9 cellular contexts compared by ENCODE assay signal in genomic region chr5:141680751-141681201, GRCh38. TPM values are rescaled to one million over a fixed set of nuclear protein-coding genes. Genes with fewer than 3 reads are reported as not detected.
DNase-seq lines count a peak whose midpoint lies in the region; ATAC-seq and TF ChIP-seq lines count a peak whose summit lies in the region.
"Had no signal": no experiment of that assay in that cellular context is flagged by ENCODE, and none has a peak within 500 bp of the region (broad histone marks: within the 10 kb centered on the region; RNA-seq: fewer than 3 reads in every experiment).

No MANE protein-coding gene starts in this region.

- peak overlapping the region; percentile 45 for H3K4me3 ChIP-seq in epithelial cell of esophagus (ENCODE audit: low read length)
- H3K4me3 ChIP-seq in naive thymus-derived CD4-positive, alpha-beta T cell (ENCODE audit: low read length): no peak overlapping the region

- H3K4me1 Mint-ChIP-seq in CD4-positive, alpha-beta T cell (ENCODE audit: low read depth): peaks cover 29% of the 10 kb centered on the region
- peaks cover 15 to 36% (median 27%) of the 10 kb centered on the region in 7 donors for H3K4me1 Mint-ChIP-seq in naive thymus-derived CD4-positive, alpha-beta T cell

- POLR2A ChIA-PET in CD4-positive, alpha-beta T cell (lab: Charles Lee): interaction anchor here (1.0 to 1.2 kb wide), 2 partner anchors 21 to 288 kb away, joined by 3 to 4 read pairs; partner anchors contain the start of gene RNF14
- POLR2A ChIA-PET in naive thymus-derived CD4-positive, alpha-beta T cell (lab: Charles Lee): interaction anchor here (1.2 kb wide), 2 partner anchors 30 to 43 kb away, joined by 3 to 4 read pairs; partner anchors contain the start of gene FCHSD1

- CTCF ChIA-PET in CD4-positive, alpha-beta T cell (lab: Charles Lee): interaction anchor here (1.3 to 3.2 kb wide), 2 partner anchors 199 to 280 kb away, joined by 4 to 12 read pairs; no protein-coding TSS in a partner anchor
- CTCF ChIA-PET in naive thymus-derived CD4-positive, alpha-beta T cell (lab: Charles Lee): interaction anchor here (0.7 to 1.2 kb wide), 4 partner anchors 10 to 17 kb away, joined by 3 to 4 read pairs (median 3); no protein-coding TSS in a partner anchor

- H3K36me3 Mint-ChIP-seq in CD4-positive, alpha-beta T cell (ENCODE audit: low read depth): no peaks in the 10 kb centered on the region
- H3K36me3 Mint-ChIP-seq in naive thymus-derived CD4-positive, alpha-beta T cell: peaks cover 0 to 5% (median 0%) of the 10 kb centered on the region in 5 donors

- H3K4me3 Mint-ChIP-seq in CD4-positive, alpha-beta T cell: peak overlapping the region; percentile 13
- H3K4me3 Mint-ChIP-seq in naive thymus-derived CD4-positive, alpha-beta T cell: peak overlapping the region in 7 of 10 donors; percentile 16 to 80 (median 42)

- intact Hi-C loops in CD4-positive, alpha-beta T cell (cut with DNase I, micrococcal nuclease): loop anchor here in 1 of 2 experiments (5.0 kb wide), 1 partner anchor 677 kb away; no protein-coding TSS in a partner anchor
- intact Hi-C loops in naive thymus-derived CD4-positive, alpha-beta T cell (cut with micrococcal nuclease): loop anchor here in 1 of 2 donors (2.0 kb wide), 1 partner anchor 16 kb away; no protein-coding TSS in a partner anchor

- H3K9me3 ChIP-seq in CD4-positive, alpha-beta T cell (ENCODE audit: control insufficient read depth, low read length): no peaks in the 10 kb centered on the region
- no peaks in the 10 kb centered on the region for H3K9me3 ChIP-seq in naive thymus-derived CD4-positive, alpha-beta T cell (ENCODE audit: control insufficient read depth in 2 of 3, low read length in 3 of 3)

- no peak for DNase-seq in CD4-positive, alpha-beta T cell
- DNase-seq in RPMI7951 (ENCODE audit: low read depth) (peak; percentile 61), epithelial cell of esophagus (ENCODE audit: low read depth) (peak; percentile 42), NCI-H146 treated with DMSO at 0.1 percent for 48 hours (lab: John Stamatoyannopoulos, UW; ENCODE audit: unreplicated experiment) (no peak), NCI-H1092 (lab: John Stamatoyannopoulos, UW) (no peak)
- DNase-seq in naive thymus-derived CD4-positive, alpha-beta T cell: no peak
- DNase-seq in effector CD8-positive, alpha-beta T cell (lab: John Stamatoyannopoulos, UW): no peak

- ATAC-seq in CD4-positive, alpha-beta T cell (ENCODE audit: poor library complexity): no peak
- ATAC-seq in naive thymus-derived CD4-positive, alpha-beta T cell: no peak
- ATAC-seq in HG02885 (IDR thresholded peaks at IDR 0.05; ENCODE audit: poor library complexity, unreplicated experiment): no peak

- no peaks in the 10 kb centered on the region for H3K27me3 ChIP-seq in CD4-positive, alpha-beta T cell (ENCODE audit: control insufficient read depth, insufficient read depth, low read length)
- no peaks in the 10 kb centered on the region for H3K27me3 ChIP-seq in naive thymus-derived CD4-positive, alpha-beta T cell (ENCODE audit: control insufficient read depth in 2 of 2, insufficient read depth in 2 of 2, low read length in 2 of 2)

- H3K9me3 Mint-ChIP-seq in CD4-positive, alpha-beta T cell: no peaks in the 10 kb centered on the region
- H3K9me3 Mint-ChIP-seq in naive thymus-derived CD4-positive, alpha-beta T cell: peaks cover 0 to 2% (median 0%) of the 10 kb centered on the region in 11 donors
- H3K9me3 Mint-ChIP-seq: T-helper 1 cell treated with Interleukin-12 subunit alpha and Interleukin-12 subunit beta and Interleukin-4 antibody, amounts not matched to agents 30 μg/mL and 1 μg/mL, for 36 hours had no signal

- no peaks in the 10 kb centered on the region for H3K36me3 ChIP-seq in naive thymus-derived CD4-positive, alpha-beta T cell (ENCODE audit: control insufficient read depth in 2 of 3, insufficient read depth in 3 of 3, low read length in 3 of 3)

- no peak overlapping the region for H3K27ac Mint-ChIP-seq in CD4-positive, alpha-beta T cell
- peak overlapping the region in 3 of 9 donors; percentile 4 to 77 (median 70) for H3K27ac Mint-ChIP-seq in naive thymus-derived CD4-positive, alpha-beta T cell

- no peaks in the 10 kb centered on the region for H3K27me3 Mint-ChIP-seq in CD4-positive, alpha-beta T cell
- no peaks in the 10 kb centered on the region for H3K27me3 Mint-ChIP-seq in naive thymus-derived CD4-positive, alpha-beta T cell

- no peak overlapping the region for H3K27ac ChIP-seq in CD4-positive, alpha-beta T cell (ENCODE audit: low read depth, low read length)
- H3K27ac ChIP-seq in naive thymus-derived CD4-positive, alpha-beta T cell (ENCODE audit: low read depth, low read length): no peak overlapping the region

- no peak for TF ChIP-seq CTCF in CD4-positive, alpha-beta T cell (IDR thresholded peaks at IDR 0.05)
- TF ChIP-seq CTCF in epithelial cell of esophagus (IDR thresholded peaks at IDR 0.05; ENCODE audit: insufficient read depth, low read depth, low read length, missing control alignments): no peak

- H3K4me1 ChIP-seq in naive thymus-derived CD4-positive, alpha-beta T cell (ENCODE audit: control insufficient read depth in 2 of 2, insufficient read depth in 2 of 2, low read length in 2 of 2): peaks cover 14 to 16% of the 10 kb centered on the region in 2 donors

RNA-seq across cellular contexts. Expression of gene ARAP3, which starts 1.3 kb away (rescaled TPM):
- under 1 TPM; 0.30 to 0.31 TPM for total RNA-seq in CD4-positive, alpha-beta T cell
- total RNA-seq in RPMI7951 (2014; rRNA removed; shearing (Covaris generic)): 5.3 and 5.4 TPM in 2 replicates
- total RNA-seq in naive thymus-derived CD4-positive, alpha-beta T cell: 10 to 100 TPM in 2 of 5 experiments, 1 to 10 TPM in 3; 1.0 to 15.3 (median 9.8) TPM
- polyA plus RNA-seq in naive thymus-derived CD4-positive, alpha-beta T cell: not detected

RNA-seq across cellular contexts. Expression of gene FCHSD1, which starts 29.6 kb away (rescaled TPM):
- 10 to 100 TPM; 79.8 to 86.8 TPM for total RNA-seq in CD4-positive, alpha-beta T cell
- 8.5 and 11.1 TPM in 2 replicates for total RNA-seq in RPMI7951 (2014; rRNA removed; shearing (Covaris generic))
- 10 to 100 TPM; 69.6 to 96.1 (median 92.3) TPM for total RNA-seq in naive thymus-derived CD4-positive, alpha-beta T cell
- polyA plus RNA-seq in naive thymus-derived CD4-positive, alpha-beta T cell: 1 to 10 TPM; 4.9 to 7.7 TPM

RNA-seq across cellular contexts. Expression of gene RELL2, which starts 44.0 kb away (rescaled TPM):
- total RNA-seq in CD4-positive, alpha-beta T cell: 10 to 100 TPM; 10.9 to 11.4 TPM
- 2.8 and 5.2 TPM in 2 replicates for total RNA-seq in RPMI7951 (2014; rRNA removed; shearing (Covaris generic))
- total RNA-seq in naive thymus-derived CD4-positive, alpha-beta T cell: 10 to 100 TPM; 14.3 to 21.7 (median 17.5) TPM
- polyA plus RNA-seq in naive thymus-derived CD4-positive, alpha-beta T cell: 1 to 10 TPM; 1.8 to 3.4 TPM

RNA-seq across cellular contexts. Expression of gene HDAC3, which starts 44.1 kb away (rescaled TPM):
- 10 to 100 TPM; 51.1 to 52.7 TPM for total RNA-seq in CD4-positive, alpha-beta T cell
- total RNA-seq in RPMI7951 (2014; rRNA removed; shearing (Covaris generic)): 43.9 and 52.4 TPM in 2 replicates
- total RNA-seq in naive thymus-derived CD4-positive, alpha-beta T cell: 10 to 100 TPM; 70.0 to 92.8 (median 79.0) TPM
- polyA plus RNA-seq in naive thymus-derived CD4-positive, alpha-beta T cell: 100 to 1,000 TPM; 100 to 102 TPM

Comparison
In these comparisons a context has a peak if more than half of its experiments do, and no peak if none do; other contexts are left out.
1. DNase-seq: peak in RPMI7951 (single experiment) and epithelial cell of esophagus (single experiment); none in CD4-positive, alpha-beta T cell (0 of 10), naive thymus-derived CD4-positive, alpha-beta T cell (0 of 9), NCI-H146 treated with DMSO at 0.1 percent for 48 hours (single experiment), effector CD8-positive, alpha-beta T cell (single experiment) and NCI-H1092 (single experiment).